In the genomic region with DNA sequence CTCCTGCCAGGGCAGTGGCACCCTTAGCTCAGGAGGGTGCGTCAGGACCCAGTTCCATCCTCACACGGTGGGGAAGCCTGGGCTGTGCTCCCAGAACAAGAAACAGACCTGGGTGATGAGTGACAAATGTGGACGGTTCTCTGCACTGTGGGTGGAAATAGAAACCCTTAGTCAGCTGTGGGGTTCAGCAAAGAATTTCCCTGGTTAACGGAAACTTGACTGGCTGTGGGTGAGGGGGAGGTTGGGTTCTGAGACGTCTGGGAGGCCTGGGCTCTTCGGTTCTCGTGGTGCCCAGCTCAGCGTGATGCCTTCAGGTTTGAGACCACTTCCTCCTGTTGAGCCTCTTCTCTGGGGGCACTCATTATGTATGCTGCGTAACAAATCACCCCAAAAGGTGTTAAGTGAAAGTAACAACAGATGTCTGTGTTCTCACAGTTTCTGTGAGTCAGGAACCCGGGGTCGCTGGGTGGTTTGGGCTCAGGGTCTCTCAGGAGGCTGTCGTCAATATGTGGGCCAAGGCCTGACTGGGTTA, we compare ENCODE assay signal across 8 cellular contexts. TPM values are rescaled to one million over a fixed set of nuclear protein-coding genes. Genes with fewer than 3 reads are reported as not detected.
DNase-seq lines count a peak whose midpoint lies in the region; ATAC-seq and TF ChIP-seq lines count a peak whose summit lies in the region.

No MANE protein-coding gene starts in this region.

- peak; percentile 48 for ATAC-seq in HG02840 (IDR thresholded peaks at IDR 0.05; ENCODE audit: low FRiP score, unreplicated experiment)

- in situ Hi-C loops in GM13977 (cut with MboI; ENCODE audit: low pct_unique_long_range_greater_than_20kb, low sequenced_read_pairs, unreplicated experiment) = no loop called here

- peak; percentile 78 for DNase-seq in GM13977 (ENCODE audit: low spot score)
- peak; percentile 60 for DNase-seq in T-helper 9 cell
- no peak for DNase-seq in colonic mucosa
- peak; percentile 74 to 92 for DNase-seq in stimulated activated CD8-positive, alpha-beta memory T cell treated with anti-CD3 and anti-CD28 coated beads, Interleukin-7, amount 100 ng/mL, for 48 hours (ENCODE audit: extremely low read depth in 1 of 2, low read depth in 1 of 2)
- no peak for DNase-seq in GM19240 (ENCODE audit: insufficient read length, low spot score)
- DNase-seq in right atrium auricular region (ENCODE audit: low spot score) = no peak
- no peak for DNase-seq in NCI-H2196 treated with DMSO at 0.1 percent for 48 hours (lab: John Stamatoyannopoulos, UW; ENCODE audit: unreplicated experiment)

- H3K9ac ChIP-seq in colonic mucosa (ENCODE audit: low read depth in 2 of 2, low read length in 2 of 2) = no peak overlapping the region

- no peak for TF ChIP-seq CTCF in GM13977 (IDR thresholded peaks at IDR 0.05; ENCODE audit: extremely low read depth, insufficient read depth, missing control alignments)
- TF ChIP-seq CTCF in colonic mucosa (IDR thresholded peaks at IDR 0.05) = no peak
- no peak for TF ChIP-seq CTCF in right atrium auricular region (IDR thresholded peaks at IDR 0.05)

- H3K27me3 ChIP-seq in colonic mucosa = no peaks in the 10 kb centered on the region
- no peaks in the 10 kb centered on the region for H3K27me3 ChIP-seq in right atrium auricular region

- H3K4me1 ChIP-seq in colonic mucosa (peaks cover 13% of the 10 kb centered on the region), right atrium auricular region (peaks cover 0 to 3% of the 10 kb centered on the region in 2 donors)

- H3K36me3 ChIP-seq in colonic mucosa (no peaks in the 10 kb centered on the region), right atrium auricular region (no peaks in the 10 kb centered on the region)

- intact Hi-C loops in colonic mucosa (cut with DNase I) = no loop called here

- peak overlapping the region; percentile 70 for H3K27ac ChIP-seq in colonic mucosa
- no peak overlapping the region for H3K27ac ChIP-seq in right atrium auricular region

- no peak overlapping the region for H3K4me3 ChIP-seq in colonic mucosa
- no peak overlapping the region for H3K4me3 ChIP-seq in right atrium auricular region

- H3K9me3 ChIP-seq in colonic mucosa = no peaks in the 10 kb centered on the region
- no peaks in the 10 kb centered on the region for H3K9me3 ChIP-seq in right atrium auricular region

RNA-seq across cellular contexts. Expression of gene FAM83D, which starts 53.1 kb away (rescaled TPM):
- total RNA-seq in colonic mucosa = 10 to 100 TPM; 25.5 to 32.6 TPM
- total RNA-seq in right atrium auricular region = 1 to 10 TPM; 1.1 to 2.2 TPM

Comparison
In these comparisons a context has a peak if more than half of its experiments do, and no peak if none do; other contexts are left out.
1. DNase-seq: peak in GM13977 (single experiment), T-helper 9 cell (single experiment) and stimulated activated CD8-positive, alpha-beta memory T cell treated with anti-CD3 and anti-CD28 coated beads, Interleukin-7, amount 100 ng/mL, for 48 hours (2 of 2); none in colonic mucosa (single experiment), GM19240 (single experiment), right atrium auricular region (single experiment) and NCI-H2196 treated with DMSO at 0.1 percent for 48 hours (single experiment).
2. RNA of gene FAM83D, which starts 53.1 kb away (total RNA-seq): 25.5 to 32.6 TPM in colonic mucosa; 1.1 to 2.2 TPM in right atrium auricular region; every median in the first group is over 4 times any median in the second.